Comparison of ENCODE assay signal across 10 cellular contexts in genomic region chr3:63067999-63068645, GRCh38.
DNase-seq lines count a peak whose midpoint lies in the region; ATAC-seq and TF ChIP-seq lines count a peak whose summit lies in the region.
"Had no signal": no experiment of that assay in that cellular context is flagged by ENCODE, and none has a peak within 500 bp of the region (broad histone marks: within the 10 kb centered on the region; RNA-seq: fewer than 3 reads in every experiment).

No MANE protein-coding gene starts in this region.

- no peaks in the 10 kb centered on the region for H3K4me1 Mint-ChIP-seq in MCF 10A (ENCODE audit: insufficient read depth, unreplicated experiment)
- no peaks in the 10 kb centered on the region for H3K4me1 Mint-ChIP-seq in activated T-cell treated with anti-CD3 and anti-CD28 coated beads, Interleukin-2, amount 50 U/mL, for 4 hours (ENCODE audit: low read depth)

- POLR2A ChIA-PET in MCF 10A (lab: Yijun Ruan, JAX), result interaction anchor here (0.6 to 0.8 kb wide), 2 partner anchors 8 to 85 kb away, joined by 3 read pairs; no protein-coding TSS in a partner anchor

- H3K27me3 Mint-ChIP-seq in MCF 10A (ENCODE audit: insufficient read depth, unreplicated experiment), result peaks cover 36% of the 10 kb centered on the region
- H3K27me3 Mint-ChIP-seq in activated T-cell treated with anti-CD3 and anti-CD28 coated beads, Interleukin-2, amount 50 U/mL, for 4 hours (ENCODE audit: low read depth), result no peaks in the 10 kb centered on the region

- no peaks in the 10 kb centered on the region for H3K9me3 ChIP-seq in breast epithelium
- no peaks in the 10 kb centered on the region for H3K9me3 ChIP-seq in RWPE2 (ENCODE audit: severe bottlenecking)
- H3K9me3 ChIP-seq in lower lobe of right lung, result no peaks in the 10 kb centered on the region

- TF ChIP-seq POLR2A in breast epithelium (IDR thresholded peaks at IDR 0.05), result no peak

- no peaks in the 10 kb centered on the region for H3K27me3 ChIP-seq in breast epithelium
- no peaks in the 10 kb centered on the region for H3K27me3 ChIP-seq in RWPE2 (ENCODE audit: insufficient read depth, poor library complexity, severe bottlenecking)
- no peaks in the 10 kb centered on the region for H3K27me3 ChIP-seq in lower lobe of right lung (ENCODE audit: low read depth)

- no TSS peak for BruUV-seq in MCF 10A (replicated peaks; lab: Mats Ljungman, UMichigan)

- no peak overlapping the region for H3K27ac ChIP-seq in breast epithelium
- H3K27ac ChIP-seq in RWPE2 (ENCODE audit: poor library complexity, severe bottlenecking), result no peak overlapping the region
- H3K27ac ChIP-seq in lower lobe of right lung, result no peak overlapping the region

- intact Hi-C loops in MCF 10A (cut with micrococcal nuclease), result no loop called here
- intact Hi-C loops in breast epithelium (cut with DNase I; ENCODE audit: low total_unique reads), result no loop called here
- intact Hi-C loops in lower lobe of right lung (cut with DNase I), result no loop called here

- CTCF ChIA-PET in MCF 10A (lab: Yijun Ruan, JAX), result interaction anchor here (0.6 to 0.9 kb wide), 3 partner anchors 22 to 422 kb away, joined by 3 to 4 read pairs (median 3); no protein-coding TSS in a partner anchor

- H3K9me3 Mint-ChIP-seq in MCF 10A (ENCODE audit: unreplicated experiment), result no peaks in the 10 kb centered on the region
- peaks cover 13% of the 10 kb centered on the region for H3K9me3 Mint-ChIP-seq in activated T-cell treated with anti-CD3 and anti-CD28 coated beads, Interleukin-2, amount 50 U/mL, for 4 hours

- H3K4me1 ChIP-seq in breast epithelium (no peaks in the 10 kb centered on the region), RWPE2 (ENCODE audit: insufficient read depth, poor library complexity, severe bottlenecking) (no peaks in the 10 kb centered on the region), lower lobe of right lung (no peaks in the 10 kb centered on the region)

- H3K4me3 ChIP-seq in breast epithelium, result no peak overlapping the region
- H3K4me3 ChIP-seq in RWPE2 (ENCODE audit: severe bottlenecking), result no peak overlapping the region
- H3K4me3 ChIP-seq in fibroblast of the aortic adventitia (ENCODE audit: low read depth, low read length), result no peak overlapping the region
- H3K4me3 ChIP-seq in lower lobe of right lung, result no peak overlapping the region

- DNase-seq in MCF 10A (ENCODE audit: unreplicated experiment) (peak; percentile 69), breast epithelium (ENCODE audit: low spot score in 2 of 2) (no peak), RWPE2 (ENCODE audit: low spot score) (no peak), fibroblast of the aortic adventitia (ENCODE audit: low read depth) (peak; percentile 49), nucleus accumbens (lab: John Stamatoyannopoulos, UW) (no peak), lower lobe of right lung (no peak)
- DNase-seq in activated T-cell treated with anti-CD3 and anti-CD28 coated beads, Interleukin-2, amount 50 U/mL, for 4 hours, result no peak
- DNase-seq: COR-L47, NCI-H1417 treated with DMSO at 0.1 percent for 48 hours had no signal

- TF ChIP-seq CTCF in MCF 10A (IDR thresholded peaks at IDR 0.05; ENCODE audit: unreplicated experiment) (no peak), breast epithelium (IDR thresholded peaks at IDR 0.05) (no peak), RWPE2 (IDR thresholded peaks at IDR 0.05; ENCODE audit: poor library complexity, severe bottlenecking) (no peak), fibroblast of the aortic adventitia (IDR thresholded peaks at IDR 0.05; ENCODE audit: insufficient read depth, low read length) (no peak), lower lobe of right lung (IDR thresholded peaks at IDR 0.05) (no peak)

- no peak overlapping the region for H3K27ac Mint-ChIP-seq in MCF 10A (ENCODE audit: low read depth, unreplicated experiment)

- ATAC-seq in RWPE2 (ENCODE audit: low read depth), result 0 out of 3 replicates have a peak, but pooled peaks have one; percentile 41
- ATAC-seq in GM21360 (IDR thresholded peaks at IDR 0.05; ENCODE audit: unreplicated experiment), result no peak
- no peak for ATAC-seq in lower lobe of right lung
- ATAC-seq in activated T-cell treated with anti-CD3 and anti-CD28 coated beads, Interleukin-2, amount 50 U/mL, for 4 hours, result no peak

- H3K4me3 Mint-ChIP-seq in MCF 10A (ENCODE audit: unreplicated experiment), result no peak overlapping the region
- H3K4me3 Mint-ChIP-seq in activated T-cell treated with anti-CD3 and anti-CD28 coated beads, Interleukin-2, amount 50 U/mL, for 4 hours, result no peak overlapping the region

- H3K36me3 ChIP-seq in breast epithelium, result no peaks in the 10 kb centered on the region
- H3K36me3 ChIP-seq in RWPE2 (ENCODE audit: low read depth), result no peaks in the 10 kb centered on the region
- no peaks in the 10 kb centered on the region for H3K36me3 ChIP-seq in lower lobe of right lung

- no peaks in the 10 kb centered on the region for H3K36me3 Mint-ChIP-seq in MCF 10A (ENCODE audit: insufficient read depth, unreplicated experiment)
- no peaks in the 10 kb centered on the region for H3K36me3 Mint-ChIP-seq in activated T-cell treated with anti-CD3 and anti-CD28 coated beads, Interleukin-2, amount 50 U/mL, for 4 hours (ENCODE audit: insufficient read depth)

Comparison
In these comparisons a context has a peak if more than half of its experiments do, and no peak if none do; other contexts are left out.
1. DNase-seq: peak in MCF 10A (single experiment) and fibroblast of the aortic adventitia (single experiment); none in breast epithelium (0 of 2), RWPE2 (single experiment), nucleus accumbens (0 of 56), lower lobe of right lung (single experiment) and activated T-cell treated with anti-CD3 and anti-CD28 coated beads, Interleukin-2, amount 50 U/mL, for 4 hours (single experiment).